In genomic region chr11:111735262-111736116, GRCh38 we compare ENCODE assay signal across 8 cellular contexts. TPM values are rescaled to one million over a fixed set of nuclear protein-coding genes. Genes with fewer than 3 reads are reported as not detected.
DNase-seq lines count a peak whose midpoint lies in the region; ATAC-seq, FAIRE-seq and TF ChIP-seq lines count a peak whose summit lies in the region.

No MANE protein-coding gene starts in this region.

- H3K27ac ChIP-seq in GM12878 (ENCODE audit: control insufficient read depth, insufficient read depth) (no peak overlapping the region), hepatocyte (peak overlapping the region; percentile 96)

- H4K20me1 ChIP-seq in GM12878 (ENCODE audit: control insufficient read depth, insufficient read depth) (no peaks in the 10 kb centered on the region; the same call in 1 of the 2 replicates), hepatocyte (ENCODE audit: insufficient read depth, poor library complexity, severe bottlenecking) (no peaks in the 10 kb centered on the region)

- POLR2A ChIA-PET in GM12878 (lab: Charles Lee): interaction anchor here (1.1 kb wide), 1 partner anchor 15 kb away, joined by 3 read pairs; no protein-coding TSS in a partner anchor

- H2AFZ ChIP-seq in GM12878 (ENCODE audit: control insufficient read depth, low read depth, low read length) (no peak overlapping the region), hepatocyte (peak overlapping the region; percentile 27)

- DNase-seq in DMS 273 (lab: John Stamatoyannopoulos, UW; ENCODE audit: unreplicated experiment) (peak; percentile 89), NCI-H2081 treated with DMSO at 0.1 percent for 48 hours (lab: John Stamatoyannopoulos, UW) (peak; percentile 83), GM12878 (ENCODE audit: low read depth, low spot score) (no peak), hepatocyte (ENCODE audit: low spot score) (peak; percentile 84), renal cortical epithelial cell (ENCODE audit: low read depth) (peak; percentile 100), KBM-7 (no peak), activated gamma-delta T cell treated with Interleukin-2 at 50 U/mL for 16 hours (no peak)

- no peak overlapping the region for H3K9ac ChIP-seq in GM12878 (ENCODE audit: control insufficient read depth, insufficient read depth, low read length)

- H3K79me2 ChIP-seq in GM12878 (ENCODE audit: control insufficient read depth, insufficient read depth, low read length) (no peaks in the 10 kb centered on the region), hepatocyte (no peaks in the 10 kb centered on the region)

- H3K36me3 ChIP-seq in GM12878 (ENCODE audit: control insufficient read depth in 2 of 2, insufficient read depth in 2 of 2, low read length in 1 of 2) (peaks cover 5 to 13% of the 10 kb centered on the region in 2 experiments), hepatocyte (replicated peaks; ENCODE audit: insufficient read depth, low read depth) (no peaks in the 10 kb centered on the region)

- H3K27me3 ChIP-seq in GM12878 (replicated peaks in 1 of 2; ENCODE audit: control insufficient read depth in 2 of 2, insufficient read depth in 2 of 2, low read length in 1 of 2): no peaks in the 10 kb centered on the region
- no peaks in the 10 kb centered on the region for H3K27me3 ChIP-seq in hepatocyte

- H3K4me2 ChIP-seq in GM12878 (ENCODE audit: control insufficient read depth, insufficient read depth): no peak overlapping the region
- H3K4me2 ChIP-seq in hepatocyte: peak overlapping the region; percentile 71

- CTCF ChIA-PET in GM12878 (lab: Yijun Ruan, JAX): no interaction called here

- TF ChIP-seq CTCF in GM12878 (IDR thresholded peaks at IDR 0.05 in 2 of 3, conservative IDR thresholded peaks at IDR 0.05 in 1 of 3; ENCODE audit: control insufficient read depth in 2 of 3, extremely low read depth in 1 of 3, insufficient read depth in 1 of 3, low read depth in 3 of 3, low read length in 3 of 3): no peak
- TF ChIP-seq CTCF in hepatocyte (IDR thresholded peaks at IDR 0.05; ENCODE audit: poor library complexity): no peak

- TF ChIP-seq RAD21 in GM12878 (IDR thresholded peaks at IDR 0.05; ENCODE audit: insufficient read depth, low read depth, low read length): no peak

- no peaks in the 10 kb centered on the region for H3K9me3 ChIP-seq in GM12878 (replicated peaks; ENCODE audit: control insufficient read depth, insufficient read depth, low read length)
- no peaks in the 10 kb centered on the region for H3K9me3 ChIP-seq in hepatocyte (ENCODE audit: low read depth)

- WGBS in GM12878 (ENCODE audit: insufficient coverage, insufficient replicate concordance, low lambda C conversion rate, missing lambda C conversion rate): 94% methylated on average over 19 of the region's 19 CpGs
- WGBS in hepatocyte (ENCODE audit: low lambda C conversion rate, missing lambda C conversion rate): 61% methylated on average over 19 of the region's 19 CpGs

- H3K4me1 ChIP-seq in GM12878 (ENCODE audit: control insufficient read depth, insufficient read depth, low read length) (no peaks in the 10 kb centered on the region), hepatocyte (ENCODE audit: insufficient read depth) (peaks cover 34% of the 10 kb centered on the region)

- in situ Hi-C loops in GM12878 (cut with MboI) (no loop called here), KBM-7 (cut with MboI; ENCODE audit: low pct_unique_long_range_greater_than_20kb, low sequenced_read_pairs) (no loop called here)

- ATAC-seq in GM12878 (no peak), HG03025 (IDR thresholded peaks at IDR 0.05; ENCODE audit: low FRiP score, unreplicated experiment) (no peak)

- RAD21 ChIA-PET in GM12878 (lab: Charles Lee; ENCODE audit: unreplicated experiment): no interaction called here

- TF ChIP-seq EP300 in GM12878 (IDR thresholded peaks at IDR 0.05; ENCODE audit: borderline replicate concordance in 1 of 2, control insufficient read depth in 1 of 2, low read depth in 2 of 2, low read length in 2 of 2): no peak

- TF ChIP-seq POLR2A in GM12878 (IDR thresholded peaks at IDR 0.05; ENCODE audit: low read depth, low read length): no peak

- no peak for FAIRE-seq in GM12878 (lab: Jason Lieb, UNC)

- no peaks in the 10 kb centered on the region for H3K9me2 ChIP-seq in hepatocyte (replicated peaks; ENCODE audit: insufficient read depth)

- SMC1A ChIA-PET in GM12878 (lab: Charles Lee; ENCODE audit: uncharacterized antibody, unreplicated experiment): interaction anchor here (0.6 to 1.1 kb wide), 2 partner anchors 18 to 106 kb away, joined by 3 to 4 read pairs; no protein-coding TSS in a partner anchor

- no peak overlapping the region for H3K4me3 ChIP-seq in GM12878
- no peak overlapping the region for H3K4me3 ChIP-seq in hepatocyte

- intact Hi-C loops in GM12878 (cut with micrococcal nuclease; ENCODE audit: unreplicated experiment): no loop called here

- BruUV-seq in GM12878 (replicated peaks; lab: Mats Ljungman, UMichigan): no TSS peak

TF ChIP-seq in GM12878, 131 proteins besides CTCF, POLR2A, EP300 and RAD21:
- TF ChIP-seq, protein P1, sequence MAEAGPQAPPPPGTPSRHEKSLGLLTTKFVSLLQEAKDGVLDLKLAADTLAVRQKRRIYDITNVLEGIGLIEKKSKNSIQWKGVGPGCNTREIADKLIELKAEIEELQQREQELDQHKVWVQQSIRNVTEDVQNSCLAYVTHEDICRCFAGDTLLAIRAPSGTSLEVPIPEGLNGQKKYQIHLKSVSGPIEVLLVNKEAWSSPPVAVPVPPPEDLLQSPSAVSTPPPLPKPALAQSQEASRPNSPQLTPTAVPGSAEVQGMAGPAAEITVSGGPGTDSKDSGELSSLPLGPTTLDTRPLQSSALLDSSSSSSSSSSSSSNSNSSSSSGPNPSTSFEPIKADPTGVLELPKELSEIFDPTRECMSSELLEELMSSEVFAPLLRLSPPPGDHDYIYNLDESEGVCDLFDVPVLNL (IDR thresholded peaks at IDR 0.05; ENCODE audit: low read depth, low read length): no peak
- TF ChIP-seq ZZZ3 (IDR thresholded peaks at IDR 0.05; ENCODE audit: control insufficient read depth, insufficient read length, low read depth) (no peak), NFXL1 (IDR thresholded peaks at IDR 0.05; ENCODE audit: borderline replicate concordance) (no peak), POLR2AphosphoS2 (IDR thresholded peaks at IDR 0.05; ENCODE audit: low read depth, low read length) (peak; percentile 60), MTA3 (IDR thresholded peaks at IDR 0.05; ENCODE audit: borderline replicate concordance, low read length) (0 out of 2 replicates have a peak, but pooled peaks have one; percentile 13)

RNA-seq across cellular contexts. Expression of gene PPP2R1B, which starts 30.7 kb away (rescaled TPM):
- total RNA-seq in GM12878 (2013; cell fraction: nucleolus; rRNA removed): 90.2 and 93.2 TPM in 2 replicates
- 33.9 and 39.5 TPM in 2 replicates for total RNA-seq in GM12878 (2014; rRNA removed)
- total RNA-seq in GM12878 (2014; rRNA removed; fragmentation: Illumina TruSeq; extraction: Trizol): 27.6 and 27.8 TPM in 2 replicates
- total RNA-seq in GM12878 (2021): 47.3 and 49.1 TPM in 2 replicates
- 18.3 TPM for polyA plus RNA-seq in GM12878 (2011; ENCODE audit: low read depth)
- 45.1 and 45.9 TPM in 2 replicates for polyA plus RNA-seq in GM12878 (2011; rRNA removed)
- polyA plus RNA-seq in GM12878 (2011; cell fraction: cytosol; rRNA removed): 35.6 and 43.4 TPM in 2 replicates
- 26.8 and 30.2 TPM in 2 replicates for polyA plus RNA-seq in GM12878 (2011; cell fraction: nucleus; rRNA removed)
- 14.7 and 18.3 TPM in 2 replicates for polyA plus RNA-seq in GM12878 (2012)
- 34.4 and 36.1 TPM in 2 replicates for polyA plus RNA-seq in GM12878 (2014; fragmentation: Illumina TruSeq; extraction: Trizol)
- polyA plus RNA-seq in GM12878 (2014; fragmentation: Nextera tagmentation; extraction: Ambion mirVana): 10 to 100 TPM; 28.5 to 37.0 TPM
- 26.6 and 27.3 TPM in 2 replicates for polyA plus RNA-seq in GM12878 (2014; rRNA removed)
- polyA plus RNA-seq in GM12878 (2016; fragmentation: Nextera tagmentation; extraction: Ambion mirVana): 10 to 100 TPM; 63.4 to 68.2 TPM
- polyA minus RNA-seq in GM12878 (2011; rRNA and poly(A)+ RNA removed): 81.0 and 86.2 TPM in 2 replicates
- 24.2 and 30.5 TPM in 2 replicates for polyA minus RNA-seq in GM12878 (2011; cell fraction: cytosol; rRNA and poly(A)+ RNA removed)
- polyA minus RNA-seq in GM12878 (2011; cell fraction: nucleus; rRNA and poly(A)+ RNA removed): 25.5 and 36.2 TPM in 2 replicates
- total RNA-seq in hepatocyte: 41.0 and 43.5 TPM in 2 replicates
- 22.7 and 25.3 TPM in 2 replicates for polyA plus RNA-seq in hepatocyte
- total RNA-seq in renal cortical epithelial cell: 64.3 and 93.9 TPM in 2 replicates

Comparison
In these comparisons a context has a peak if more than half of its experiments do, and no peak if none do; other contexts are left out.
1. DNase-seq: peak in DMS 273 (single experiment), NCI-H2081 treated with DMSO at 0.1 percent for 48 hours (single experiment), hepatocyte (single experiment) and renal cortical epithelial cell (single experiment); none in GM12878 (single experiment), KBM-7 (single experiment) and activated gamma-delta T cell treated with Interleukin-2 at 50 U/mL for 16 hours (single experiment).